ENCODE assay signal across 25 cellular contexts in the genomic region with DNA sequence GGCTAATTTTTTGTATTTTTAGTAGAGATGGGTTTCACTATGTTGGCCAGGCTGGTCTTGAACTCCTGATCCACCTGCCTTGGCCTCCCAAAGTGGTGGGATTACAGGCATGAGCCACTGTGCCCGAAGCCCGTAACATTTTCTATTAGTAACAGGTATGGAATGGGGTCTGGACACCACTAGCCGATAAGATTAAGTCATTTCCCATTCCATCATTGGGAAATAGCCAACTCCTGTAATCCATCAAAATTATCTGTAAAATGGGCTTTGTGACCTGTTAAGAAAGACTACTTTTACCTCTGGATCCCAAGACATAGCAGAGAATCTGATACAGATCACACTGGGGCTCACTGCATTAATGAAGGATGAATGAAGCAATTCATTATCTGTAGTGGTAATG. TPM values are rescaled to one million over a fixed set of nuclear protein-coding genes. Genes with fewer than 3 reads are reported as not detected.
"Had no signal": no experiment of that assay in that cellular context is flagged by ENCODE, and none has a peak within 500 bp of the region (broad histone marks: within the 10 kb centered on the region; RNA-seq: fewer than 3 reads in every experiment).

No MANE protein-coding gene starts in this region.

- H3K9ac ChIP-seq: neural progenitor cell had no signal

- H2AFZ ChIP-seq: hepatocyte, neural progenitor cell had no signal

- H3K4me3 Mint-ChIP-seq: naive thymus-derived CD8-positive, alpha-beta T cell; neural progenitor cell had no signal

- H3K4me2 ChIP-seq: hepatocyte, neural progenitor cell had no signal

- DNase-seq: dermis blood vessel endothelial cell; esophagus squamous epithelium; foreskin melanocyte; head of caudate nucleus; kidney glomerular epithelial cell; mammary epithelial cell; naive thymus-derived CD8-positive, alpha-beta T cell; nucleus accumbens; ovary; small intestine; stimulated activated CD4-positive, alpha-beta T cell treated with anti-CD3 and anti-CD28 coated beads, Interleukin-12 subunit alpha, Interleukin-12 subunit beta, amount 100 ng/mL, for 4 hours; stimulated activated naive CD4-positive, alpha-beta T cell treated with Interleukin-2 at 50 U/mL for 16 hours; thyroid gland; upper lobe of left lung; uterus had no signal

- H3K27me3 ChIP-seq: esophagus squamous epithelium, hepatocyte, neural progenitor cell, ovary, right atrium auricular region, suprapubic skin, thyroid gland, upper lobe of left lung, uterus had no signal

- H3K9me3 ChIP-seq: esophagus squamous epithelium, ovary, right atrium auricular region, suprapubic skin, thyroid gland, upper lobe of left lung, uterus had no signal

- FAIRE-seq: colon, islet of Langerhans, small intestine had no signal

- H3K27me3 Mint-ChIP-seq: naive thymus-derived CD8-positive, alpha-beta T cell had no signal

- H3K9me3 Mint-ChIP-seq: naive thymus-derived CD8-positive, alpha-beta T cell; neural progenitor cell had no signal

- H3K36me3 ChIP-seq: esophagus squamous epithelium, neural progenitor cell, ovary, right atrium auricular region, suprapubic skin, thyroid gland, upper lobe of left lung, uterus had no signal

- H3K4me3 ChIP-seq: esophagus squamous epithelium, hepatocyte, neural progenitor cell, ovary, right atrium auricular region, suprapubic skin, thyroid gland, upper lobe of left lung, uterus had no signal

- H3K36me3 Mint-ChIP-seq: naive thymus-derived CD8-positive, alpha-beta T cell; neural progenitor cell had no signal

- H3K27ac Mint-ChIP-seq: neural progenitor cell had no signal

- ATAC-seq: naive thymus-derived CD8-positive, alpha-beta T cell had no signal

- H3K27ac ChIP-seq: esophagus squamous epithelium, hepatocyte, neural progenitor cell, ovary, right atrium auricular region, thyroid gland, upper lobe of left lung, uterus had no signal

- H3K4me1 ChIP-seq: right atrium auricular region, uterus had no signal

RNA-seq across cellular contexts. Expression of gene ANKRD40CL, which starts 51.8 kb away (rescaled TPM):
- total RNA-seq: dermis blood vessel endothelial cell; epithelial cell of proximal tubule; esophagus squamous epithelium; lower leg skin; mammary epithelial cell; mesenteric fat pad; naive thymus-derived CD8-positive, alpha-beta T cell; ovary; posterior vena cava; right atrium auricular region; suprapubic skin; thyroid gland; upper lobe of left lung; uterus had no signal
- polyA plus RNA-seq: mammary epithelial cell; naive thymus-derived CD8-positive, alpha-beta T cell; ovary had no signal
